Comparison of ENCODE assay signal across 23 cellular contexts in genomic region chr6:72905705-72906478, GRCh38.
"Had no signal": no experiment of that assay in that cellular context is flagged by ENCODE, and none has a peak within 500 bp of the region (broad histone marks: within the 10 kb centered on the region; RNA-seq: fewer than 3 reads in every experiment).

No MANE protein-coding gene starts in this region.

- H3K27ac ChIP-seq: coronary artery, lower lobe of right lung, sigmoid colon, transverse colon, uterus had no signal

- H3K4me3 Mint-ChIP-seq: activated B cell treated with CpG ODN at 0.5 μM for 24 hours; activated CD4-positive, alpha-beta T cell treated with anti-CD3 and anti-CD28 coated beads for 36 hours; activated naive CD8-positive, alpha-beta T cell treated with anti-CD3 and anti-CD28 coated beads for 36 hours; activated T-cell treated with anti-CD3 and anti-CD28 coated beads, Interleukin-2, amount 50 U/mL, for 4 hours; naive thymus-derived CD4-positive, alpha-beta T cell; neural crest cell; stimulated activated memory B cell treated with anti-CD40 and anti-IgM and Interleukin-4, amounts not matched to agents 10 μg/mL and 1 μg/mL and 100 μg/mL, for 72 hours had no signal

- H3K27ac Mint-ChIP-seq: activated B cell treated with CpG ODN at 0.5 μM for 24 hours; activated CD4-positive, alpha-beta T cell treated with anti-CD3 and anti-CD28 coated beads for 36 hours; activated naive CD8-positive, alpha-beta T cell treated with anti-CD3 and anti-CD28 coated beads for 36 hours; activated T-helper 2 cell treated with anti-CD3 and anti-CD28 coated beads, Interferon-gamma antibody, Interleukin-2, Interleukin-4, amounts not matched to agents 10 μg/mL and 5 μg/mL and 100 μg/mL, durations not matched to agents 14 hours and 24 hours and 36 hours; naive thymus-derived CD4-positive, alpha-beta T cell; stimulated activated memory B cell treated with anti-CD40 and anti-IgM and Interleukin-4, amounts not matched to agents 10 μg/mL and 1 μg/mL and 100 μg/mL, for 72 hours had no signal

- H3K9me3 ChIP-seq: lower lobe of right lung, sigmoid colon, transverse colon, uterus had no signal

- DNase-seq: activated B cell treated with CpG ODN at 0.5 μM for 24 hours; activated CD4-positive, alpha-beta T cell treated with anti-CD3 and anti-CD28 coated beads for 36 hours; activated CD4-positive, alpha-beta T cell treated with anti-CD3 and anti-CD28 coated beads, Interleukin-2, amount 50 U/mL, for 48 hours; activated CD8-positive, alpha-beta memory T cell treated with anti-CD3 and anti-CD28 coated beads, Interleukin-2, amount 50 U/mL, for 48 hours; activated naive CD4-positive, alpha-beta T cell; activated naive CD8-positive, alpha-beta T cell treated with anti-CD3 and anti-CD28 coated beads for 36 hours; activated T-cell treated with anti-CD3 and anti-CD28 coated beads, Interleukin-2, amount 50 U/mL, for 4 hours; cerebellar nuclear complex; kidney; lower lobe of right lung; naive thymus-derived CD4-positive, alpha-beta T cell; retina; sigmoid colon; stimulated activated CD4-positive, alpha-beta T cell treated with anti-CD3 and anti-CD28 coated beads, Interleukin-15, amount 100 ng/mL, for 24 hours; T-helper 9 cell; transverse colon; uterus had no signal

- H3K4me2 ChIP-seq: smooth muscle cell had no signal

- H3K36me3 ChIP-seq: lower lobe of right lung, sigmoid colon, transverse colon, uterus had no signal

- H3K4me1 ChIP-seq: lower lobe of right lung, sigmoid colon, transverse colon, uterus had no signal

- H3K27me3 Mint-ChIP-seq: activated B cell treated with CpG ODN at 0.5 μM for 24 hours; activated CD4-positive, alpha-beta T cell treated with anti-CD3 and anti-CD28 coated beads for 36 hours; activated naive CD8-positive, alpha-beta T cell treated with anti-CD3 and anti-CD28 coated beads for 36 hours; naive thymus-derived CD4-positive, alpha-beta T cell; stimulated activated memory B cell treated with anti-CD40 and anti-IgM and Interleukin-4, amounts not matched to agents 10 μg/mL and 1 μg/mL and 100 μg/mL, for 72 hours had no signal

- H3K4me3 ChIP-seq: coronary artery, lower lobe of right lung, sigmoid colon, smooth muscle cell, transverse colon, uterus had no signal

- H3K27me3 ChIP-seq: sigmoid colon, transverse colon, uterus had no signal

- ATAC-seq: activated CD4-positive, alpha-beta T cell treated with anti-CD3 and anti-CD28 coated beads for 36 hours; activated T-cell treated with anti-CD3 and anti-CD28 coated beads, Interleukin-2, amount 50 U/mL, for 4 hours; left lobe of liver; lower lobe of right lung; naive thymus-derived CD4-positive, alpha-beta T cell; stimulated activated memory B cell treated with anti-CD40 and anti-IgM and Interleukin-4, amounts not matched to agents 10 μg/mL and 1 μg/mL and 100 μg/mL, for 72 hours had no signal

- H3K4me1 Mint-ChIP-seq: activated CD4-positive, alpha-beta T cell treated with anti-CD3 and anti-CD28 coated beads for 36 hours; neural crest cell had no signal

- H3K9me3 Mint-ChIP-seq: neural crest cell had no signal

- FAIRE-seq: kidney had no signal
